In genomic region chr1:233982827-233983518, GRCh38 we compare ENCODE assay signal across 19 cellular contexts.
"Had no signal": no experiment of that assay in that cellular context is flagged by ENCODE, and none has a peak within 500 bp of the region (broad histone marks: within the 10 kb centered on the region; RNA-seq: fewer than 3 reads in every experiment).

No MANE protein-coding gene starts in this region.

- H3K4me1 ChIP-seq: pancreas, stomach had no signal

- H3K4me1 Mint-ChIP-seq: naive B cell, nephron had no signal

- H3K27me3 ChIP-seq: pancreas, stomach had no signal

- H3K9me3 ChIP-seq: pancreas, stomach had no signal

- H3K9me3 Mint-ChIP-seq: dendritic cell treated with granulocyte-macrophage colony-stimulating factor and Interleukin-4, amounts not matched to agents 40 ng/mL and 50 ng/mL, for 4 days; endodermal cell; nephron had no signal

- ATAC-seq: esophagus mucosa, left colon, left ventricle myocardium superior, right cardiac atrium had no signal

- H3K4me3 ChIP-seq: lung, pancreas, stomach had no signal

- H3K27ac ChIP-seq: pancreas, stomach had no signal

- DNase-seq: endodermal cell; left colon; left ventricle myocardium superior; mesendoderm; naive B cell; occipital lobe; right cardiac atrium; small intestine; stimulated activated CD4-positive, alpha-beta T cell treated with anti-CD3 and anti-CD28 coated beads, Interleukin-12 subunit alpha, Interleukin-12 subunit beta, amount 100 ng/mL, for 4 hours; stimulated activated naive CD4-positive, alpha-beta T cell; stomach; substantia nigra; trophoblast cell had no signal

- H3K27ac Mint-ChIP-seq: dendritic cell treated with granulocyte-macrophage colony-stimulating factor and Interleukin-4, amounts not matched to agents 40 ng/mL and 50 ng/mL, for 4 days; endodermal cell; naive B cell; nephron; progenitor cell of endocrine pancreas had no signal

- H3K36me3 ChIP-seq: pancreas, stomach had no signal

- H3K36me3 Mint-ChIP-seq: naive B cell had no signal

- H3K4me3 Mint-ChIP-seq: dendritic cell treated with granulocyte-macrophage colony-stimulating factor and Interleukin-4, amounts not matched to agents 40 ng/mL and 50 ng/mL, for 4 days; endodermal cell; naive B cell; nephron had no signal
